1 cellular context compared by ENCODE assay signal in the genomic region with DNA sequence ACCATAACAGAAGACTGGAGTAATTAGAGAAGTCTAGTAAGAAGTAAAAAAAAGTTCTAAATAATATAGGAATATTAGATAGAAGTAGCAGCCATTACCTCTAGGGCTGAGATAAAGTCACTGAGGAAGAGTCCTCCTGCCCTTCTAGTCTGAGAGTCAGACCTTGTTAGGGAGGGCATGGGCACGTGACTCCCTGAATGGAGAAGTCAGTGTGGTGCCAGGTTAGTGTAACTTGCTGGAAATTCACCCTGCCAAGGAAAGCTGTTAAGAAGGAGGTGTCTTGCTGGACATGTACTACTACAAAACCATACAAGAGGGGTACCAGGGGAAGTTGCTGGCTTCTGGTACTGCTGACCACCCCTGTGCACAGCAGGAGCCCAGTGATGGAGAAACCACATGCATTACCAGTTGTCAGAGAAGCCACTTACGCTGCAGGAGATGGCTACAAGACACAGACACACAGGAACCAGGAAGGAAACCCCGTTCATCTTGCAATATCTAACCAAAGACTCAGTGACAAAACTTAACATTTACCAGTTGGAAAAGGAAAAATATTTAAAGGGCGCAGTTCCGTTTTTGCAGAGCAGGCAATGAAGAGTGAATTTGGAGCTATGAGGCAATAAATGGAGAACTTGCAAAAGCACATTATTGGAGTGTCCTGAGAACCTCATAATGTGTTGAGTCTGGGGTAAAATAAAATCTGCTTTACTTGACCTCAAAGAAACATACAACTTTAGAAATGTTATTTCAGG.
TF ChIP-seq lines count a peak whose summit lies in the region.

No MANE protein-coding gene starts in this region.

TF ChIP-seq in WTC11, 78 proteins besides CTCF, POLR2A, EP300 and RAD21 (continued from another document):
- no peak for TF ChIP-seq ZBTB21 (CRISPR knock-in tag; IDR thresholded peaks at IDR 0.05; ENCODE audit: borderline replicate concordance)
- TF ChIP-seq, protein P1, sequence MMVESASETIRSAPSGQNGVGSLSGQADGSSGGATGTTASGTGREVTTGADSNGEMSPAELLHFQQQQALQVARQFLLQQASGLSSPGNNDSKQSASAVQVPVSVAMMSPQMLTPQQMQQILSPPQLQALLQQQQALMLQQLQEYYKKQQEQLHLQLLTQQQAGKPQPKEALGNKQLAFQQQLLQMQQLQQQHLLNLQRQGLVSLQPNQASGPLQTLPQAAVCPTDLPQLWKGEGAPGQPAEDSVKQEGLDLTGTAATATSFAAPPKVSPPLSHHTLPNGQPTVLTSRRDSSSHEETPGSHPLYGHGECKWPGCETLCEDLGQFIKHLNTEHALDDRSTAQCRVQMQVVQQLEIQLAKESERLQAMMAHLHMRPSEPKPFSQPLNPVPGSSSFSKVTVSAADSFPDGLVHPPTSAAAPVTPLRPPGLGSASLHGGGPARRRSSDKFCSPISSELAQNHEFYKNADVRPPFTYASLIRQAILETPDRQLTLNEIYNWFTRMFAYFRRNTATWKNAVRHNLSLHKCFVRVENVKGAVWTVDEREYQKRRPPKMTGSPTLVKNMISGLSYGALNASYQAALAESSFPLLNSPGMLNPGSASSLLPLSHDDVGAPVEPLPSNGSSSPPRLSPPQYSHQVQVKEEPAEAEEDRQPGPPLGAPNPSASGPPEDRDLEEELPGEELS (CRISPR knock-in tag; IDR thresholded peaks at IDR 0.05) = no peak
- no peak for TF ChIP-seq ATF1 (CRISPR knock-in tag; IDR thresholded peaks at IDR 0.05)
- TF ChIP-seq ELF4 (CRISPR knock-in tag; IDR thresholded peaks at IDR 0.05; ENCODE audit: low read depth) = no peak
- no peak for TF ChIP-seq FOXP1 (CRISPR knock-in tag; IDR thresholded peaks at IDR 0.05; ENCODE audit: borderline replicate concordance)
- no peak for TF ChIP-seq RELA (CRISPR knock-in tag; IDR thresholded peaks at IDR 0.05; ENCODE audit: borderline replicate concordance)
- TF ChIP-seq, protein P2, sequence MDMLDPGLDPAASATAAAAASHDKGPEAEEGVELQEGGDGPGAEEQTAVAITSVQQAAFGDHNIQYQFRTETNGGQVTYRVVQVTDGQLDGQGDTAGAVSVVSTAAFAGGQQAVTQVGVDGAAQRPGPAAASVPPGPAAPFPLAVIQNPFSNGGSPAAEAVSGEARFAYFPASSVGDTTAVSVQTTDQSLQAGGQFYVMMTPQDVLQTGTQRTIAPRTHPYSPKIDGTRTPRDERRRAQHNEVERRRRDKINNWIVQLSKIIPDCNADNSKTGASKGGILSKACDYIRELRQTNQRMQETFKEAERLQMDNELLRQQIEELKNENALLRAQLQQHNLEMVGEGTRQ (CRISPR knock-in tag; IDR thresholded peaks at IDR 0.05) = no peak
- TF ChIP-seq MYBL2 (CRISPR knock-in tag; IDR thresholded peaks at IDR 0.05) = no peak
- TF ChIP-seq, protein P3, sequence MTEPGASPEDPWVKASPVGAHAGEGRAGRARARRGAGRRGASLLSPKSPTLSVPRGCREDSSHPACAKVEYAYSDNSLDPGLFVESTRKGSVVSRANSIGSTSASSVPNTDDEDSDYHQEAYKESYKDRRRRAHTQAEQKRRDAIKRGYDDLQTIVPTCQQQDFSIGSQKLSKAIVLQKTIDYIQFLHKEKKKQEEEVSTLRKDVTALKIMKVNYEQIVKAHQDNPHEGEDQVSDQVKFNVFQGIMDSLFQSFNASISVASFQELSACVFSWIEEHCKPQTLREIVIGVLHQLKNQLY (CRISPR knock-in tag; IDR thresholded peaks at IDR 0.05) = no peak
- TF ChIP-seq, protein P4, sequence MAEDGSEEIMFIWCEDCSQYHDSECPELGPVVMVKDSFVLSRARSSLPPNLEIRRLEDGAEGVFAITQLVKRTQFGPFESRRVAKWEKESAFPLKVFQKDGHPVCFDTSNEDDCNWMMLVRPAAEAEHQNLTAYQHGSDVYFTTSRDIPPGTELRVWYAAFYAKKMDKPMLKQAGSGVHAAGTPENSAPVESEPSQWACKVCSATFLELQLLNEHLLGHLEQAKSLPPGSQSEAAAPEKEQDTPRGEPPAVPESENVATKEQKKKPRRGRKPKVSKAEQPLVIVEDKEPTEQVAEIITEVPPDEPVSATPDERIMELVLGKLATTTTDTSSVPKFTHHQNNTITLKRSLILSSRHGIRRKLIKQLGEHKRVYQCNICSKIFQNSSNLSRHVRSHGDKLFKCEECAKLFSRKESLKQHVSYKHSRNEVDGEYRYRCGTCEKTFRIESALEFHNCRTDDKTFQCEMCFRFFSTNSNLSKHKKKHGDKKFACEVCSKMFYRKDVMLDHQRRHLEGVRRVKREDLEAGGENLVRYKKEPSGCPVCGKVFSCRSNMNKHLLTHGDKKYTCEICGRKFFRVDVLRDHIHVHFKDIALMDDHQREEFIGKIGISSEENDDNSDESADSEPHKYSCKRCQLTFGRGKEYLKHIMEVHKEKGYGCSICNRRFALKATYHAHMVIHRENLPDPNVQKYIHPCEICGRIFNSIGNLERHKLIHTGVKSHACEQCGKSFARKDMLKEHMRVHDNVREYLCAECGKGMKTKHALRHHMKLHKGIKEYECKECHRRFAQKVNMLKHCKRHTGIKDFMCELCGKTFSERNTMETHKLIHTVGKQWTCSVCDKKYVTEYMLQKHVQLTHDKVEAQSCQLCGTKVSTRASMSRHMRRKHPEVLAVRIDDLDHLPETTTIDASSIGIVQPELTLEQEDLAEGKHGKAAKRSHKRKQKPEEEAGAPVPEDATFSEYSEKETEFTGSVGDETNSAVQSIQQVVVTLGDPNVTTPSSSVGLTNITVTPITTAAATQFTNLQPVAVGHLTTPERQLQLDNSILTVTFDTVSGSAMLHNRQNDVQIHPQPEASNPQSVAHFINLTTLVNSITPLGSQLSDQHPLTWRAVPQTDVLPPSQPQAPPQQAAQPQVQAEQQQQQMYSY (CRISPR knock-in tag; IDR thresholded peaks at IDR 0.05) = no peak
- TF ChIP-seq ZNF396 (CRISPR knock-in tag; IDR thresholded peaks at IDR 0.05; ENCODE audit: borderline replicate concordance) = no peak
TF ChIP-seq in WTC11: peak in this region for 0.
